In genomic region chr19:9620842-9621155, GRCh38 we compare ENCODE assay signal across 8 cellular contexts. TPM values are rescaled to one million over a fixed set of nuclear protein-coding genes. Genes with fewer than 3 reads are reported as not detected.
A peak's percentile ranks its signal among the peaks of the same experiment; 100 is the strongest.
DNase-seq lines count a peak whose midpoint lies in the region; ATAC-seq and TF ChIP-seq lines count a peak whose summit lies in the region.

No MANE protein-coding gene starts in this region.

- peak overlapping the region in 1 of 2 experiments; percentile 3 for H2BK12ac ChIP-seq in mesenchymal stem cell (ENCODE audit: low read length in 2 of 2)

- peak overlapping the region; percentile 29 for H2BK120ac ChIP-seq in mesenchymal stem cell (ENCODE audit: low read depth, low read length)

- 0% methylated on average over 16 of the region's 16 CpGs for WGBS in mesenchymal stem cell
- 0% methylated on average over 16 of the region's 16 CpGs for WGBS in aorta, 2 donors

- DNase-seq in Right ventricle myocardium superior: no peak
- no peak for DNase-seq in cardiac septum (ENCODE audit: low spot score)
- DNase-seq in MCF 10A (ENCODE audit: unreplicated experiment): no peak
- DNase-seq in mesenchymal stem cell: no peak
- no peak for DNase-seq in aorta
- DNase-seq in mucosa of gallbladder (ENCODE audit: low spot score): no peak
- DNase-seq in kidney glomerular epithelial cell (lab: John Stamatoyannopoulos, UW): no peak
- no peak for DNase-seq in NCI-H187 (lab: John Stamatoyannopoulos, UW)

- peak overlapping the region; percentile 7 for H2AK5ac ChIP-seq in mesenchymal stem cell (ENCODE audit: low read length, severe bottlenecking)

- H2BK15ac ChIP-seq in mesenchymal stem cell (ENCODE audit: low read depth, poor library complexity, severe bottlenecking): no peak overlapping the region

- peak overlapping the region; percentile 99 for H3K27ac Mint-ChIP-seq in MCF 10A (ENCODE audit: low read depth, unreplicated experiment)

- peak overlapping the region in 1 of 2 experiments; percentile 19 for H3K14ac ChIP-seq in mesenchymal stem cell (ENCODE audit: low read length in 2 of 2)

- peak overlapping the region; percentile 96 for H4K91ac ChIP-seq in mesenchymal stem cell (ENCODE audit: low read length)

- H2AFZ ChIP-seq in mesenchymal stem cell (ENCODE audit: low read depth, low read length): peak overlapping the region; percentile 86

- peak overlapping the region; percentile 99 for H3K27ac ChIP-seq in mesenchymal stem cell (ENCODE audit: low read length, poor library complexity, severe bottlenecking)
- H3K27ac ChIP-seq in aorta (ENCODE audit: low read depth in 1 of 2, low read length in 2 of 2): peak overlapping the region in 1 of 2 donors; percentile 45

- peak overlapping the region; percentile 96 for H4K8ac ChIP-seq in mesenchymal stem cell (ENCODE audit: low read length)

- H3K4ac ChIP-seq in mesenchymal stem cell (ENCODE audit: low read depth in 1 of 2, low read length in 2 of 2): peak overlapping the region; percentile 95 to 98

- H3K9me3 Mint-ChIP-seq in MCF 10A (ENCODE audit: unreplicated experiment): no peaks in the 10 kb centered on the region

- H3K18ac ChIP-seq in mesenchymal stem cell (ENCODE audit: low read depth in 1 of 2, low read length in 2 of 2): peak overlapping the region; percentile 74 to 93

- POLR2A ChIA-PET in MCF 10A (lab: Yijun Ruan, JAX): interaction anchor here (0.9 to 3.2 kb wide), 5 partner anchors 36 to 207 kb away, joined by 3 to 71 read pairs (median 10); partner anchors contain the start of genes FBXL12, UBL5, ZNF121 and ZNF266

- no peaks in the 10 kb centered on the region for H3K27me3 ChIP-seq in mesenchymal stem cell (ENCODE audit: control insufficient read depth in 1 of 2, insufficient read depth in 1 of 2, low read length in 2 of 2)
- no peaks in the 10 kb centered on the region for H3K27me3 ChIP-seq in aorta (ENCODE audit: control insufficient read depth in 1 of 2, insufficient read depth in 2 of 2, low read length in 1 of 2)

- no peak overlapping the region for H2BK5ac ChIP-seq in mesenchymal stem cell (ENCODE audit: low read depth, low read length, poor library complexity, severe bottlenecking)

- H3K23ac ChIP-seq in mesenchymal stem cell (ENCODE audit: low read length in 2 of 2): peak overlapping the region in 1 of 2 experiments; percentile 10

- H3K4me3 ChIP-seq in mesenchymal stem cell (ENCODE audit: insufficient read depth in 1 of 2, low read depth in 1 of 2, low read length in 2 of 2): peak overlapping the region; percentile 71 to 96
- peak overlapping the region; percentile 12 to 48 for H3K4me3 ChIP-seq in aorta (ENCODE audit: low read length in 2 of 2)

- H3K79me1 ChIP-seq in mesenchymal stem cell (replicated peaks; ENCODE audit: low read length, poor library complexity, severe bottlenecking): peaks cover 20% of the 10 kb centered on the region

- H3K27me3 Mint-ChIP-seq in MCF 10A (ENCODE audit: insufficient read depth, unreplicated experiment): no peaks in the 10 kb centered on the region

- H3K4me3 Mint-ChIP-seq in MCF 10A (ENCODE audit: unreplicated experiment): peak overlapping the region; percentile 91

- TF ChIP-seq CTCF in MCF 10A (IDR thresholded peaks at IDR 0.05; ENCODE audit: unreplicated experiment): no peak

- intact Hi-C loops in Right ventricle myocardium superior (cut with DNase I) (no loop called here), cardiac septum (cut with DNase I) (loop anchor here (2.0 kb wide), 3 partner anchors 36 to 172 kb away; partner anchors contain the start of genes ZNF121 and ZNF846), MCF 10A (cut with micrococcal nuclease) (loop anchor here (1.0 kb wide), 1 partner anchor 34 kb away; no protein-coding TSS in a partner anchor), aorta (cut with DNase I) (loop anchor here (2.0 to 10.0 kb wide), 3 partner anchors 36 to 54 kb away; partner anchors contain the start of genes ZNF562 (in 2 of the 2) and ZNF121 (in 1 of the 2))

- H3K9ac ChIP-seq in mesenchymal stem cell (ENCODE audit: low read length): peak overlapping the region; percentile 98

- H3K36me3 Mint-ChIP-seq in MCF 10A (ENCODE audit: insufficient read depth, unreplicated experiment): peaks cover 45% of the 10 kb centered on the region

- H3K9me3 ChIP-seq in mesenchymal stem cell (ENCODE audit: control insufficient read depth, low read length) (peaks cover 6% of the 10 kb centered on the region), aorta (ENCODE audit: control insufficient read depth, low read length) (no peaks in the 10 kb centered on the region)

- CTCF ChIA-PET in MCF 10A (lab: Yijun Ruan, JAX): interaction anchor here (1.5 to 3.2 kb wide), 2 partner anchors 32 to 36 kb away, joined by 5 to 25 read pairs; partner anchors contain the start of gene ZNF121

- H3K4me2 ChIP-seq in mesenchymal stem cell (ENCODE audit: low read length, poor library complexity, severe bottlenecking): peak overlapping the region; percentile 49

- peaks cover 16% of the 10 kb centered on the region for H3K4me1 Mint-ChIP-seq in MCF 10A (ENCODE audit: insufficient read depth, unreplicated experiment)

- peaks cover 6% of the 10 kb centered on the region for H3K4me1 ChIP-seq in mesenchymal stem cell (ENCODE audit: control insufficient read depth, insufficient read depth, low read depth, low read length)
- no peaks in the 10 kb centered on the region for H3K4me1 ChIP-seq in aorta (ENCODE audit: control insufficient read depth in 1 of 2, insufficient read depth in 2 of 2, low read length in 2 of 2)

- ATAC-seq in Right ventricle myocardium superior (ENCODE audit: poor library complexity) (peak; percentile 60), aorta (ENCODE audit: low FRiP score) (no peak)

- BruUV-seq in MCF 10A (replicated peaks; lab: Mats Ljungman, UMichigan): no TSS peak

- H3K36me3 ChIP-seq in mesenchymal stem cell (ENCODE audit: control insufficient read depth in 1 of 2, insufficient read depth in 2 of 2, low read depth in 1 of 2, low read length in 2 of 2) (peaks cover 29 to 37% of the 10 kb centered on the region in 2 experiments), aorta (ENCODE audit: control insufficient read depth in 1 of 2, insufficient read depth in 2 of 2, low read length in 1 of 2) (peaks cover 4 to 7% of the 10 kb centered on the region in 2 donors)

RNA-seq across cellular contexts. Expression of gene ZNF561, which starts 0.2 kb away (rescaled TPM):
- 18.5 TPM for total RNA-seq in Right ventricle myocardium superior
- total RNA-seq in cardiac septum: 27.4 TPM
- 37.0 and 37.7 TPM in 2 replicates for total RNA-seq in MCF 10A (2022)
- polyA plus RNA-seq in mesenchymal stem cell (2013, experiment 1 of 2): 25.6 TPM
- polyA plus RNA-seq in mesenchymal stem cell (2013, experiment 2 of 2): 24.3 TPM
- total RNA-seq in aorta: 10 to 100 TPM; 37.5 to 38.3 TPM
- 10 to 100 TPM; 16.2 to 19.7 TPM for polyA plus RNA-seq in aorta
- 54.2 TPM for total RNA-seq in mucosa of gallbladder

RNA-seq across cellular contexts. Expression of gene ZNF121, which starts 36.5 kb away (rescaled TPM):
- total RNA-seq in Right ventricle myocardium superior (16.7 TPM), cardiac septum (23.5 TPM), MCF 10A (2022) (51.9 and 63.9 TPM in 2 replicates), aorta (10 to 100 TPM; 28.4 to 31.2 TPM), mucosa of gallbladder (24.3 TPM)
- 9.6 TPM for polyA plus RNA-seq in mesenchymal stem cell (2013, experiment 1 of 2)
- polyA plus RNA-seq in mesenchymal stem cell (2013, experiment 2 of 2): 8.5 TPM
- 1 to 10 TPM; 3.6 to 4.8 TPM for polyA plus RNA-seq in aorta

RNA-seq across cellular contexts. Expression of gene ZNF562, which starts 54.1 kb away (rescaled TPM):
- total RNA-seq in Right ventricle myocardium superior (22.5 TPM), cardiac septum (21.9 TPM), MCF 10A (2022) (56.4 and 56.5 TPM in 2 replicates), aorta (10 to 100 TPM; 33.6 to 35.9 TPM), mucosa of gallbladder (34.5 TPM)
- 4.3 TPM for polyA plus RNA-seq in mesenchymal stem cell (2013, experiment 1 of 2)
- polyA plus RNA-seq in mesenchymal stem cell (2013, experiment 2 of 2): 4.6 TPM
- polyA plus RNA-seq in aorta: 1 to 10 TPM; 4.2 to 6.6 TPM
